ENCODE assay signal across 17 cellular contexts in the genomic region with DNA sequence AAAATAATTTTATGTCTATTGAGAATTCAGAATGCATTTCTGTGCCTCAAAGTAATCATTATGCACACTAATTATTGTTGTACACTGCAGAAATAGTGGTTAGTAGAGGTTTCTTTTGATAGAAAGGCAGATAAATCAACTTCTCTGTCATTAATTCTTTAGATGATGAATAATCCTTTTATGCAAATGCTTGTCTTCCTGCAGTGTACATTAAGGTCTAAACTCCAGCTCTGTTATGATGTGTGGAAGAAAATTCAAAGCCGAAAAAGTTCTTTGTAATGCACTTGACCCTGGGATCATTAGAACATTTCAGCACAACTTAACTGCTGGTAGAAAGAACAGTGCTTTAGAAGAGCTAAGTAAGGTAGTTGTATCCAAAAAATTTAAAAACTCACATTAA.
"Had no signal": no experiment of that assay in that cellular context is flagged by ENCODE, and none has a peak within 500 bp of the region (broad histone marks: within the 10 kb centered on the region; RNA-seq: fewer than 3 reads in every experiment).

No MANE protein-coding gene starts in this region.

- ATAC-seq: Panc1 had no signal

- DNase-seq: KBM-7, MV-4-11, NCI-H1048, NCI-H1105, NCI-H1694, NCI-H187 treated with DMSO at 0.1 percent for 48 hours, NCI-H2029 treated with DMSO at 0.1 percent for 48 hours, NCI-H2171 treated with DMSO at 0.1 percent for 48 hours, NCI-H345, NCI-H446 treated with DMSO at 0.1 percent for 48 hours, NCI-H510A treated with DMSO at 0.1 percent for 48 hours, NCI-H526, NCI-H748 treated with DMSO at 0.1 percent for 48 hours, SHP77, T-helper 1 cell had no signal

- H3K27ac ChIP-seq: RWPE1 had no signal
